Comparison of ENCODE assay signal across 10 cellular contexts in the genomic region with DNA sequence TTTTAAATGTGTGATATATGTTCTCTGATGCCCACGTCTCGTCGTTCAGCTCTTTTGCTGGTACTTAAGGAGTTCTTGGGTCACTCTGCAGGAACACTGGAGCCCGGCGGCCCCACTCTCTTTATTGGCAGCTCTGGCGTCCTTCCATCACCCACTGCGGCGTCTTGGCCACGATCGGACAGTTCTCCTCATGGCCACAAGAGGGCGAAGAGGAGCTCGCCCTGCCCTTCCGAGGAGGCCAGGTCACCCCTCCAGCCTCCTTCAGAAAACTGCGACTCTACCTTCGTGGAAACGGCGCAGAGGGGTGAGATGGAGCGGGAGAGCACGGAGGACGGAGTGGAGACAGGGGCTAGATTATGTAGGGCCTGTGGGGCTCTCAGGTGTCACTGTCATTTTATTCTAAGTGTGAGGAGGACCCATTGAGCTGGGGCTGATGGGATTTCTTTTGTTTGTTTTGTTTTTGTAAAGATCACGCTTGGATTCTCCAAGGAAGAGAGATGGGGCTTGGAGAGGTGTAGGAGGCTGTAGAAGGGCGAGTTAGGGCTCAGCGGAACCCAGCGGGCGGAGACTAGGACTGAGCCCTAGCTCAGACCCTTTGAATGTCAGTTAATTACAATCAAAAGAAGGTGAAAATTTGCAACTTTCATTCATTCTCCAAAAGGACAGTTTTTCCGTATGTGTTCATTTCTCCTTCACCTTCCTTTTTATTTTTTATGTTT. TPM values are rescaled to one million over a fixed set of nuclear protein-coding genes. Genes with fewer than 3 reads are reported as not detected.
DNase-seq lines count a peak whose midpoint lies in the region; ATAC-seq and TF ChIP-seq lines count a peak whose summit lies in the region.
"Had no signal": no experiment of that assay in that cellular context is flagged by ENCODE, and none has a peak within 500 bp of the region (broad histone marks: within the 10 kb centered on the region; RNA-seq: fewer than 3 reads in every experiment).

No MANE protein-coding gene starts in this region.

- H3K4me1 Mint-ChIP-seq in activated naive CD4-positive, alpha-beta T cell treated with anti-CD3 and anti-CD28 coated beads for 36 hours (ENCODE audit: low read depth) = no peaks in the 10 kb centered on the region
- no peaks in the 10 kb centered on the region for H3K4me1 Mint-ChIP-seq in activated naive CD4-positive, alpha-beta T cell treated with anti-CD3 and anti-CD28 coated beads, Interleukin-2, amount 10 ng/mL, durations not matched to agents 7 days and 5 days
- H3K4me1 Mint-ChIP-seq in stimulated activated naive CD8-positive, alpha-beta T cell treated with anti-CD3 and anti-CD28 coated beads, Interleukin-15, amount 100 ng/mL, for 72 hours = no peaks in the 10 kb centered on the region

- H2AFZ ChIP-seq in trophoblast cell (ENCODE audit: insufficient read depth, low read length, poor library complexity) = no peak overlapping the region

- CTCF ChIA-PET in activated naive CD4-positive, alpha-beta T cell treated with anti-CD3 and anti-CD28 coated beads for 36 hours (lab: Charles Lee) = interaction anchor here (0.6 to 1.1 kb wide), 3 partner anchors 10 to 121 kb away, joined by 3 read pairs; no protein-coding TSS in a partner anchor
- CTCF ChIA-PET in activated naive CD4-positive, alpha-beta T cell treated with anti-CD3 and anti-CD28 coated beads, Interleukin-2, amount 10 ng/mL, durations not matched to agents 7 days and 5 days (lab: Charles Lee) = interaction anchor here (0.8 to 1.3 kb wide), 2 partner anchors 8 to 1333 kb away, joined by 3 to 4 read pairs; no protein-coding TSS in a partner anchor

- no peak overlapping the region for H3K18ac ChIP-seq in trophoblast cell (ENCODE audit: low read length)

- H3K79me2 ChIP-seq in trophoblast cell (ENCODE audit: control insufficient read depth, insufficient read depth, low read length, poor library complexity) = no peaks in the 10 kb centered on the region

- no peak overlapping the region for H4K12ac ChIP-seq in trophoblast cell (ENCODE audit: low read depth, low read length)

- no peak overlapping the region for H4K8ac ChIP-seq in trophoblast cell (ENCODE audit: low read depth, low read length)

- H3K27me3 Mint-ChIP-seq in activated naive CD4-positive, alpha-beta T cell treated with anti-CD3 and anti-CD28 coated beads for 36 hours (ENCODE audit: low read depth) = peaks cover 11% of the 10 kb centered on the region
- peaks cover 5% of the 10 kb centered on the region for H3K27me3 Mint-ChIP-seq in activated naive CD4-positive, alpha-beta T cell treated with anti-CD3 and anti-CD28 coated beads, Interleukin-2, amount 10 ng/mL, durations not matched to agents 7 days and 5 days
- peaks cover 31% of the 10 kb centered on the region for H3K27me3 Mint-ChIP-seq in stimulated activated naive CD8-positive, alpha-beta T cell treated with anti-CD3 and anti-CD28 coated beads, Interleukin-15, amount 100 ng/mL, for 72 hours

- no peaks in the 10 kb centered on the region for H3K36me3 Mint-ChIP-seq in activated naive CD4-positive, alpha-beta T cell treated with anti-CD3 and anti-CD28 coated beads for 36 hours (ENCODE audit: low read depth)
- no peaks in the 10 kb centered on the region for H3K36me3 Mint-ChIP-seq in activated naive CD4-positive, alpha-beta T cell treated with anti-CD3 and anti-CD28 coated beads, Interleukin-2, amount 10 ng/mL, durations not matched to agents 7 days and 5 days

- WGBS in trophoblast cell (ENCODE audit: extremely low coverage, insufficient coverage, insufficient read length) = no CpG with 5 or more reads among the region's 26 CpGs

- peak; percentile 7 for DNase-seq in activated naive CD4-positive, alpha-beta T cell treated with anti-CD3 and anti-CD28 coated beads for 36 hours
- DNase-seq in activated naive CD4-positive, alpha-beta T cell treated with anti-CD3 and anti-CD28 coated beads, Interleukin-2, amount 10 ng/mL, durations not matched to agents 7 days and 5 days = no peak
- DNase-seq in NAMALWA (ENCODE audit: low spot score) (peak; percentile 58), epithelial cell of esophagus (ENCODE audit: low read depth) (no peak), amygdala (lab: John Stamatoyannopoulos, UW) (no peak), trophoblast cell (no peak)
- DNase-seq in stimulated activated naive CD8-positive, alpha-beta T cell treated with anti-CD3 and anti-CD28 coated beads, Interleukin-15, amount 100 ng/mL, for 72 hours = peak; percentile 10 to 19

- no peaks in the 10 kb centered on the region for H3K27me3 ChIP-seq in trophoblast cell (ENCODE audit: insufficient read depth, low read length)
- H3K27me3 ChIP-seq: tibial nerve had no signal

- no peak overlapping the region for H3K23ac ChIP-seq in trophoblast cell (ENCODE audit: low read length)

- H4K91ac ChIP-seq in trophoblast cell (ENCODE audit: low read depth, low read length) = no peak overlapping the region

- H2AK5ac ChIP-seq in trophoblast cell (ENCODE audit: low read length) = no peak overlapping the region

- H3K79me1 ChIP-seq in trophoblast cell (ENCODE audit: low read length) = no peaks in the 10 kb centered on the region

- peaks cover 3% of the 10 kb centered on the region for H3K9me3 Mint-ChIP-seq in activated naive CD4-positive, alpha-beta T cell treated with anti-CD3 and anti-CD28 coated beads for 36 hours
- H3K9me3 Mint-ChIP-seq in activated naive CD4-positive, alpha-beta T cell treated with anti-CD3 and anti-CD28 coated beads, Interleukin-2, amount 10 ng/mL, durations not matched to agents 7 days and 5 days = peaks cover 9% of the 10 kb centered on the region
- H3K9me3 Mint-ChIP-seq in stimulated activated naive CD8-positive, alpha-beta T cell treated with anti-CD3 and anti-CD28 coated beads, Interleukin-15, amount 100 ng/mL, for 72 hours = peaks cover 8 to 19% of the 10 kb centered on the region in 2 donors

- no peak overlapping the region for H3K27ac ChIP-seq in trophoblast cell (ENCODE audit: low read depth, low read length)
- H3K27ac ChIP-seq: prostate gland, tibial nerve had no signal

- no peak overlapping the region for H3K4me3 Mint-ChIP-seq in activated naive CD4-positive, alpha-beta T cell treated with anti-CD3 and anti-CD28 coated beads for 36 hours
- no peak overlapping the region for H3K4me3 Mint-ChIP-seq in activated naive CD4-positive, alpha-beta T cell treated with anti-CD3 and anti-CD28 coated beads, Interleukin-2, amount 10 ng/mL, durations not matched to agents 7 days and 5 days
- H3K4me3 Mint-ChIP-seq in stimulated activated naive CD8-positive, alpha-beta T cell treated with anti-CD3 and anti-CD28 coated beads, Interleukin-15, amount 100 ng/mL, for 72 hours = no peak overlapping the region

- H3K4me2 ChIP-seq in trophoblast cell (ENCODE audit: low read length) = no peak overlapping the region

- TF ChIP-seq CTCF in epithelial cell of esophagus (IDR thresholded peaks at IDR 0.05; ENCODE audit: insufficient read depth, low read depth, low read length, missing control alignments) = peak; percentile 31

- H2BK5ac ChIP-seq in trophoblast cell (ENCODE audit: low read depth, low read length, poor library complexity) = no peak overlapping the region

- H3K14ac ChIP-seq in trophoblast cell (ENCODE audit: low read length) = no peak overlapping the region

- no peak overlapping the region for H3K4ac ChIP-seq in trophoblast cell (ENCODE audit: low read depth, low read length)

- H3K9me3 ChIP-seq in trophoblast cell (ENCODE audit: insufficient read depth, low read depth, low read length) = peaks cover 5% of the 10 kb centered on the region
- H3K9me3 ChIP-seq: prostate gland had no signal

- no peak overlapping the region for H3K9ac ChIP-seq in trophoblast cell (ENCODE audit: low read length)

- intact Hi-C loops in activated naive CD4-positive, alpha-beta T cell treated with anti-CD3 and anti-CD28 coated beads for 36 hours (cut with micrococcal nuclease) = no loop called here

- no peak overlapping the region for H2BK120ac ChIP-seq in trophoblast cell (ENCODE audit: insufficient read depth, low read length, poor library complexity)

- H3K27ac Mint-ChIP-seq in activated naive CD4-positive, alpha-beta T cell treated with anti-CD3 and anti-CD28 coated beads for 36 hours = no peak overlapping the region
- H3K27ac Mint-ChIP-seq in activated naive CD4-positive, alpha-beta T cell treated with anti-CD3 and anti-CD28 coated beads, Interleukin-2, amount 10 ng/mL, durations not matched to agents 7 days and 5 days = no peak overlapping the region
- peak overlapping the region in 1 of 2 donors; percentile 14 for H3K27ac Mint-ChIP-seq in stimulated activated naive CD8-positive, alpha-beta T cell treated with anti-CD3 and anti-CD28 coated beads, Interleukin-15, amount 100 ng/mL, for 72 hours

- ATAC-seq in stimulated activated naive CD8-positive, alpha-beta T cell treated with anti-CD3 and anti-CD28 coated beads, Interleukin-15, amount 100 ng/mL, for 72 hours = no peak
- ATAC-seq in HG03378 (IDR thresholded peaks at IDR 0.05; ENCODE audit: unreplicated experiment) = no peak

- H3K36me3 ChIP-seq in trophoblast cell (ENCODE audit: control insufficient read depth in 1 of 2, insufficient read depth in 2 of 2, low read length in 2 of 2) = no peaks in the 10 kb centered on the region
- H3K36me3 ChIP-seq: prostate gland, tibial nerve had no signal

- no peaks in the 10 kb centered on the region for H3K4me1 ChIP-seq in trophoblast cell (ENCODE audit: control insufficient read depth in 1 of 2, insufficient read depth in 2 of 2, low read length in 2 of 2)
- H3K4me1 ChIP-seq: prostate gland, tibial nerve had no signal

- no peak overlapping the region for H2BK12ac ChIP-seq in trophoblast cell (ENCODE audit: low read length)

- H3K4me3 ChIP-seq in epithelial cell of esophagus (ENCODE audit: low read length) (no peak overlapping the region), trophoblast cell (ENCODE audit: low read depth, low read length) (no peak overlapping the region)
- H3K4me3 ChIP-seq: prostate gland, tibial nerve had no signal

RNA-seq across cellular contexts. Expression of a gene that starts 28.0 kb away (rescaled TPM):
- total RNA-seq in activated naive CD4-positive, alpha-beta T cell treated with anti-CD3 and anti-CD28 coated beads for 36 hours = not detected
- 1.7 and 1.9 TPM in 2 replicates for polyA plus RNA-seq in trophoblast cell (2013)
- total RNA-seq: tibial nerve had no signal

Comparison
In these comparisons a context has a peak if more than half of its experiments do, and no peak if none do; other contexts are left out.
1. DNase-seq: peak in activated naive CD4-positive, alpha-beta T cell treated with anti-CD3 and anti-CD28 coated beads for 36 hours (single experiment), NAMALWA (single experiment) and stimulated activated naive CD8-positive, alpha-beta T cell treated with anti-CD3 and anti-CD28 coated beads, Interleukin-15, amount 100 ng/mL, for 72 hours (2 of 2); none in activated naive CD4-positive, alpha-beta T cell treated with anti-CD3 and anti-CD28 coated beads, Interleukin-2, amount 10 ng/mL, durations not matched to agents 7 days and 5 days (single experiment), epithelial cell of esophagus (single experiment), amygdala (0 of 56) and trophoblast cell (0 of 2).